In genomic region chr20:46351357-46352058, GRCh38 we compare ENCODE assay signal across 12 cellular contexts. TPM values are rescaled to one million over a fixed set of nuclear protein-coding genes. Genes with fewer than 3 reads are reported as not detected.
DNase-seq lines count a peak whose midpoint lies in the region; ATAC-seq and TF ChIP-seq lines count a peak whose summit lies in the region.
"Had no signal": no experiment of that assay in that cellular context is flagged by ENCODE, and none has a peak within 500 bp of the region (broad histone marks: within the 10 kb centered on the region; RNA-seq: fewer than 3 reads in every experiment).

No MANE protein-coding gene starts in this region.

- peak overlapping the region; percentile 89 to 94 for H3K27ac Mint-ChIP-seq in natural killer cell treated with Interleukin-12 subunit alpha and Interleukin-12 subunit beta and Interleukin-15 and Interleukin-18, amount 100 ng/mL, for 72 hours
- H3K27ac Mint-ChIP-seq in natural killer cell: peak overlapping the region in 1 of 2 donors; percentile 76
- H3K27ac Mint-ChIP-seq in endodermal cell: peak overlapping the region; percentile 92
- peak overlapping the region; percentile 66 for H3K27ac Mint-ChIP-seq in type B pancreatic cell

- no peak for ATAC-seq in natural killer cell treated with Interleukin-12 subunit alpha and Interleukin-12 subunit beta and Interleukin-15 and Interleukin-18, amount 100 ng/mL, for 72 hours
- ATAC-seq in natural killer cell (no peak), HG03442 (IDR thresholded peaks at IDR 0.05; ENCODE audit: unreplicated experiment) (no peak)
- ATAC-seq: heart left ventricle had no signal

- TF ChIP-seq POLR2A in esophagus squamous epithelium (IDR thresholded peaks at IDR 0.05): no peak

- H3K27ac ChIP-seq in endodermal cell (ENCODE audit: low read depth, low read length): peak overlapping the region; percentile 88
- no peak overlapping the region for H3K27ac ChIP-seq in esophagus squamous epithelium
- H3K27ac ChIP-seq: heart left ventricle had no signal

- H3K27me3 Mint-ChIP-seq in natural killer cell treated with Interleukin-12 subunit alpha and Interleukin-12 subunit beta and Interleukin-15 and Interleukin-18, amount 100 ng/mL, for 72 hours: no peaks in the 10 kb centered on the region
- H3K27me3 Mint-ChIP-seq in natural killer cell (ENCODE audit: low read depth in 2 of 2) (no peaks in the 10 kb centered on the region), endodermal cell (ENCODE audit: insufficient read depth) (no peaks in the 10 kb centered on the region), type B pancreatic cell (no peaks in the 10 kb centered on the region)

- H3K4me1 ChIP-seq in endodermal cell (ENCODE audit: control insufficient read depth, insufficient read depth, low read length) (peaks cover 4% of the 10 kb centered on the region), esophagus squamous epithelium (peaks cover 0 to 26% (median 10%) of the 10 kb centered on the region in 3 donors)

- no peaks in the 10 kb centered on the region for H3K9me3 ChIP-seq in endodermal cell (ENCODE audit: control insufficient read depth, low read length)
- no peaks in the 10 kb centered on the region for H3K9me3 ChIP-seq in esophagus squamous epithelium
- H3K9me3 ChIP-seq: heart left ventricle, testis had no signal

- no peaks in the 10 kb centered on the region for H3K36me3 Mint-ChIP-seq in natural killer cell treated with Interleukin-12 subunit alpha and Interleukin-12 subunit beta and Interleukin-15 and Interleukin-18, amount 100 ng/mL, for 72 hours
- H3K36me3 Mint-ChIP-seq in natural killer cell (no peaks in the 10 kb centered on the region), endodermal cell (ENCODE audit: low read depth) (peaks cover 27% of the 10 kb centered on the region), type B pancreatic cell (peaks cover 17% of the 10 kb centered on the region)

- intact Hi-C loops in natural killer cell (cut with micrococcal nuclease): no loop called here
- intact Hi-C loops in esophagus squamous epithelium (cut with DNase I): no loop called here

- no peak overlapping the region for H3K9ac ChIP-seq in endodermal cell (ENCODE audit: extremely low read depth, low read length, poor library complexity, severe bottlenecking)

- H3K4me3 ChIP-seq in endodermal cell (ENCODE audit: low read length) (no peak overlapping the region), esophagus squamous epithelium (no peak overlapping the region)
- H3K4me3 ChIP-seq: heart left ventricle, testis had no signal

- WGBS in endodermal cell (ENCODE audit: insufficient coverage in 1 of 2, insufficient read length in 1 of 2), 2 experiments: 92 to 97% methylated on average over 5 to 7 of the region's 7 CpGs
- 89 to 100% methylated on average over 1 to 6 of the region's 7 CpGs for WGBS in esophagus squamous epithelium, 2 donors

- DNase-seq in natural killer cell treated with Interleukin-12 subunit alpha and Interleukin-12 subunit beta and Interleukin-15 and Interleukin-18, amount 100 ng/mL, for 72 hours (ENCODE audit: low spot score): no peak
- DNase-seq in natural killer cell: no peak
- peak; percentile 29 for DNase-seq in RPMI7951 (ENCODE audit: low read depth)
- no peak for DNase-seq in endodermal cell
- DNase-seq in type B pancreatic cell (ENCODE audit: extremely low spot score, unreplicated experiment): no peak
- no peak for DNase-seq in NCI-H526 treated with DMSO at 0.1 percent for 48 hours (lab: John Stamatoyannopoulos, UW)
- DNase-seq in esophagus squamous epithelium (lab: John Stamatoyannopoulos, UW): no peak
- DNase-seq: cortex of kidney, heart left ventricle, NCI-H146, testis had no signal

- peaks cover 30% of the 10 kb centered on the region for H3K36me3 ChIP-seq in endodermal cell (ENCODE audit: control insufficient read depth, insufficient read depth, low read length)
- peaks cover 0 to 82% (median 5%) of the 10 kb centered on the region in 3 donors for H3K36me3 ChIP-seq in esophagus squamous epithelium

- H3K4me3 Mint-ChIP-seq in natural killer cell treated with Interleukin-12 subunit alpha and Interleukin-12 subunit beta and Interleukin-15 and Interleukin-18, amount 100 ng/mL, for 72 hours: no peak overlapping the region
- no peak overlapping the region for H3K4me3 Mint-ChIP-seq in natural killer cell
- no peak overlapping the region for H3K4me3 Mint-ChIP-seq in endodermal cell
- H3K4me3 Mint-ChIP-seq in type B pancreatic cell: no peak overlapping the region

- H3K27me3 ChIP-seq in endodermal cell (ENCODE audit: control insufficient read depth, insufficient read depth, low read length, poor library complexity, severe bottlenecking): no peaks in the 10 kb centered on the region
- no peaks in the 10 kb centered on the region for H3K27me3 ChIP-seq in esophagus squamous epithelium
- H3K27me3 ChIP-seq: heart left ventricle, testis had no signal

- peaks cover 12 to 21% of the 10 kb centered on the region in 2 donors for H3K4me1 Mint-ChIP-seq in natural killer cell treated with Interleukin-12 subunit alpha and Interleukin-12 subunit beta and Interleukin-15 and Interleukin-18, amount 100 ng/mL, for 72 hours (ENCODE audit: low read depth in 2 of 2)
- H3K4me1 Mint-ChIP-seq in natural killer cell: peaks cover 16 to 40% of the 10 kb centered on the region in 2 donors
- peaks cover 24% of the 10 kb centered on the region for H3K4me1 Mint-ChIP-seq in endodermal cell
- H3K4me1 Mint-ChIP-seq in type B pancreatic cell (ENCODE audit: unreplicated experiment): peaks cover 33% of the 10 kb centered on the region

- no peaks in the 10 kb centered on the region for H3K9me3 Mint-ChIP-seq in natural killer cell treated with Interleukin-12 subunit alpha and Interleukin-12 subunit beta and Interleukin-15 and Interleukin-18, amount 100 ng/mL, for 72 hours
- H3K9me3 Mint-ChIP-seq in natural killer cell (no peaks in the 10 kb centered on the region), endodermal cell (no peaks in the 10 kb centered on the region), type B pancreatic cell (no peaks in the 10 kb centered on the region)

- TF ChIP-seq CTCF in natural killer cell (IDR thresholded peaks at IDR 0.05): no peak
- TF ChIP-seq CTCF in endodermal cell (conservative IDR thresholded peaks at IDR 0.05): no peak
- no peak for TF ChIP-seq CTCF in type B pancreatic cell (conservative IDR thresholded peaks at IDR 0.05)
- no peak for TF ChIP-seq CTCF in esophagus squamous epithelium (IDR thresholded peaks at IDR 0.05)

RNA-seq across cellular contexts. Expression of gene CDH22, which starts 43.2 kb away (rescaled TPM):
- not detected for total RNA-seq in natural killer cell treated with Interleukin-12 subunit alpha and Interleukin-12 subunit beta and Interleukin-15 and Interleukin-18, amount 100 ng/mL, for 72 hours
- total RNA-seq in natural killer cell: not detected
- not detected in 2 replicates for total RNA-seq in RPMI7951 (2014; rRNA removed; shearing (Covaris generic))
- under 1 TPM; 0.22 to 0.77 TPM for total RNA-seq in endodermal cell
- polyA plus RNA-seq in endodermal cell (2013, experiment 1 of 2): 0.68 TPM
- polyA plus RNA-seq in endodermal cell (2013, experiment 2 of 2): 0.83 TPM
- 1.3 and 1.8 TPM in 2 replicates for total RNA-seq in type B pancreatic cell (ENCODE audit: low replicate concordance)
- 1 to 10 TPM in 2 of 4 donors, under 1 TPM in 2; 0.11 to 2.3 (median 0.76) TPM for total RNA-seq in esophagus squamous epithelium

RNA-seq across cellular contexts. Expression of gene ELMO2, which starts 54.9 kb away (rescaled TPM):
- total RNA-seq in natural killer cell treated with Interleukin-12 subunit alpha and Interleukin-12 subunit beta and Interleukin-15 and Interleukin-18, amount 100 ng/mL, for 72 hours: 100 to 1,000 TPM in 1 of 2 donors, 10 to 100 TPM in 1; 92.3 to 100 TPM
- total RNA-seq in natural killer cell (100 to 1,000 TPM; 108 to 156 (median 142) TPM), endodermal cell (10 to 100 TPM; 44.8 to 52.8 TPM), type B pancreatic cell (ENCODE audit: low replicate concordance) (35.1 and 49.1 TPM in 2 replicates), esophagus squamous epithelium (10 to 100 TPM; 27.5 to 38.0 (median 37.0) TPM)
- total RNA-seq in RPMI7951 (2014; rRNA removed; shearing (Covaris generic)): 34.3 and 41.2 TPM in 2 replicates
- 47.4 TPM for polyA plus RNA-seq in endodermal cell (2013, experiment 1 of 2)
- 46.7 TPM for polyA plus RNA-seq in endodermal cell (2013, experiment 2 of 2)
